Comparison of ENCODE assay signal across 1 cellular context in the genomic region with DNA sequence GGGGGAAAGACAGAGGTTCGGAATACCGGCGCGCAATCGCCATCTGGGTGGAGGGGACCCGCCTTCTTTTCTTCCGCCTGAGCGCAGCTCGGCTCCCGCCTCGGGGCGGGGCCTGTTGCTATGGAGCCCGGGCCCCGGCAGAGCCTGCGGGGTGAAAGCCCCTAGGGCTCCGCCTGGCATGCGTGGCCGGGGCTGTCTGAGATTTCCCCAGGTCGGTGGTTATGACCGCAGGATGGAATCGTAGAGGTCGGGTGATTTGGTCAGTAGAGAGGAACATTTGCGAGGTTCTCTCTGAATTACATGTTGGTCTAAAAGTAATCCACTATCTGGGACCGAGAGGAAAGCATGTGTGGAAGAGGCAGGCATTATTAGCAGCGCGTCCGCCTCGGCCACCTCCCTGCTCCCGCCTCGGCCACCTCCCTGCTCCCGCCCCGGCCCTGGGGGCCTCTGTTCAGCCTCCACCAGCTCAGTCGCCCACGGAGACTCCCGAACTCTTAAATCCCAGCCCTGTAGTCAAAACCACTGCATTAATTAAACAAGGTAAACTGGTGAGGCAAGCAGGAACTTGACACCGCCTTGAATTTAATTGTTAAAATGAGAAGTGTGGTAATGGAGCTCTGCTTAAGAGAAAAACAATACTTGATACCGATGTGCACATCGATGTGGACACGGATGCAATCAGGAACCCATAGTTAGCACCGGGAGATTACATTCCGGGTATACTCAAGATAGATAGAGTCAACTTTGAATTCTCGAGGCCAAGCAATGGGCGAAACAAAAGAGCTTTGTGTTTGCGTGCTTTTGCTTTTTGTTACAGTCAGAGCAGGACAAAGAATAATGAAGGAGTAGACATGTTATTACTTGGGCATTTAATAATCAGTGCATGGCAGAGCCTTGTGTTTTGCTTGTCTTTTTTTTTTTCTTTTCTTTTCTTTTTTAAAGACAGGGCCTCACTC.
TF ChIP-seq lines count a peak whose summit lies in the region.

No MANE protein-coding gene starts in this region.

TF ChIP-seq in IMR-90, 13 proteins besides CTCF, POLR2A, EP300 and RAD21 (continued from another document):
- no peak for TF ChIP-seq FOS (IDR thresholded peaks at IDR 0.05; ENCODE audit: low read depth, low read length)
- no peak for TF ChIP-seq SMC3 (IDR thresholded peaks at IDR 0.05; ENCODE audit: low read depth, low read length)
